ENCODE assay signal across 19 cellular contexts in genomic region chr5:32581010-32581785, GRCh38. TPM values are rescaled to one million over a fixed set of nuclear protein-coding genes. Genes with fewer than 3 reads are reported as not detected.
DNase-seq lines count a peak whose midpoint lies in the region; ATAC-seq and TF ChIP-seq lines count a peak whose summit lies in the region.
"Had no signal": no experiment of that assay in that cellular context is flagged by ENCODE, and none has a peak within 500 bp of the region (broad histone marks: within the 10 kb centered on the region; RNA-seq: fewer than 3 reads in every experiment).

No MANE protein-coding gene starts in this region.

- H3K36me3 Mint-ChIP-seq in activated CD4-positive, alpha-beta memory T cell treated with anti-CD3 and anti-CD28 coated beads, Interleukin-2, amount 10 ng/mL, durations not matched to agents 7 days and 5 days (ENCODE audit: low read depth): peaks cover 27% of the 10 kb centered on the region
- peaks cover 10% of the 10 kb centered on the region for H3K36me3 Mint-ChIP-seq in activated CD4-positive, alpha-beta memory T cell treated with anti-CD3 and anti-CD28 coated beads for 36 hours
- peaks cover 20% of the 10 kb centered on the region for H3K36me3 Mint-ChIP-seq in dendritic cell treated with granulocyte-macrophage colony-stimulating factor and Interleukin-4, amounts not matched to agents 40 ng/mL and 50 ng/mL, for 4 days (ENCODE audit: low read depth)

- H3K9me3 ChIP-seq in MM.1S (replicated peaks; ENCODE audit: insufficient read depth, low read length): no peaks in the 10 kb centered on the region
- no peaks in the 10 kb centered on the region for H3K9me3 ChIP-seq in spleen
- H3K9me3 ChIP-seq: gastrocnemius medialis, left lung, upper lobe of right lung had no signal

- intact Hi-C loops in activated CD4-positive, alpha-beta memory T cell treated with anti-CD3 and anti-CD28 coated beads for 36 hours (cut with micrococcal nuclease): loop anchor here (5.0 kb wide), 1 partner anchor 861 kb away; the partner anchor contains the start of gene TARS1
- intact Hi-C loops in dendritic cell treated with granulocyte-macrophage colony-stimulating factor and Interleukin-4, amounts not matched to agents 40 ng/mL and 50 ng/mL, for 4 days (cut with micrococcal nuclease): no loop called here
- intact Hi-C loops in spleen (cut with DNase I; ENCODE audit: low total_unique reads): loop anchor here (5.0 kb wide), 1 partner anchor 49 kb away; no protein-coding TSS in a partner anchor

- H3K4me1 ChIP-seq in MM.1S (ENCODE audit: low read length) (peaks cover 62% of the 10 kb centered on the region), spleen (peaks cover 26 to 52% (median 49%) of the 10 kb centered on the region in 6 donors)
- H3K4me1 ChIP-seq: parathyroid adenoma had no signal

- peak overlapping the region; percentile 94; the same call in 1 of the 2 replicates for H3K27ac ChIP-seq in MM.1S (ENCODE audit: low read length)
- H3K27ac ChIP-seq in spleen: peak overlapping the region in 3 of 8 donors; percentile 55 to 100 (median 82)
- H3K27ac ChIP-seq: gastrocnemius medialis, parathyroid adenoma, upper lobe of right lung, VCaP had no signal

- no peak overlapping the region for H2AFZ ChIP-seq in MM.1S (ENCODE audit: low read length)
- H2AFZ ChIP-seq: parathyroid adenoma had no signal

- no peaks in the 10 kb centered on the region for H3K9me3 Mint-ChIP-seq in activated CD4-positive, alpha-beta memory T cell treated with anti-CD3 and anti-CD28 coated beads, Interleukin-2, amount 10 ng/mL, durations not matched to agents 7 days and 5 days
- H3K9me3 Mint-ChIP-seq in activated CD4-positive, alpha-beta memory T cell treated with anti-CD3 and anti-CD28 coated beads for 36 hours: no peaks in the 10 kb centered on the region
- peaks cover 14% of the 10 kb centered on the region for H3K9me3 Mint-ChIP-seq in dendritic cell treated with granulocyte-macrophage colony-stimulating factor and Interleukin-4, amounts not matched to agents 40 ng/mL and 50 ng/mL, for 4 days
- H3K9me3 Mint-ChIP-seq: stimulated activated naive CD8-positive, alpha-beta T cell treated with anti-CD3 and anti-CD28 coated beads, Interleukin-15, amount 100 ng/mL, for 72 hours had no signal

- peaks cover 51% of the 10 kb centered on the region for H3F3A ChIP-seq in MM.1S (ENCODE audit: insufficient read depth, low read length)

- H3K4me3 ChIP-seq in MM.1S (ENCODE audit: low read length) (no peak overlapping the region), spleen (no peak overlapping the region)
- H3K4me3 ChIP-seq: gastrocnemius medialis, left lung, MG63, upper lobe of right lung had no signal

- H3K4me3 Mint-ChIP-seq in activated CD4-positive, alpha-beta memory T cell treated with anti-CD3 and anti-CD28 coated beads, Interleukin-2, amount 10 ng/mL, durations not matched to agents 7 days and 5 days: no peak overlapping the region
- no peak overlapping the region for H3K4me3 Mint-ChIP-seq in activated CD4-positive, alpha-beta memory T cell treated with anti-CD3 and anti-CD28 coated beads for 36 hours
- H3K4me3 Mint-ChIP-seq in dendritic cell treated with granulocyte-macrophage colony-stimulating factor and Interleukin-4, amounts not matched to agents 40 ng/mL and 50 ng/mL, for 4 days: no peak overlapping the region
- H3K4me3 Mint-ChIP-seq: stimulated activated naive CD8-positive, alpha-beta T cell treated with anti-CD3 and anti-CD28 coated beads, Interleukin-15, amount 100 ng/mL, for 72 hours had no signal

- CTCF ChIA-PET in activated CD4-positive, alpha-beta memory T cell treated with anti-CD3 and anti-CD28 coated beads, Interleukin-2, amount 10 ng/mL, durations not matched to agents 7 days and 5 days (lab: Charles Lee): interaction anchor here (1.0 to 2.2 kb wide), 2 partner anchors 9 to 50 kb away, joined by 3 to 6 read pairs; no protein-coding TSS in a partner anchor
- CTCF ChIA-PET in activated CD4-positive, alpha-beta memory T cell treated with anti-CD3 and anti-CD28 coated beads for 36 hours (lab: Charles Lee): no interaction called here

- ATAC-seq in GM18868 (IDR thresholded peaks at IDR 0.05; ENCODE audit: unreplicated experiment): no peak
- ATAC-seq in HG03460 (IDR thresholded peaks at IDR 0.05; ENCODE audit: unreplicated experiment): no peak
- ATAC-seq: gastrocnemius medialis; left lung; SK-N-SH treated with all-trans-retinoic acid at 6 μM for 48 hours; stimulated activated naive CD8-positive, alpha-beta T cell treated with anti-CD3 and anti-CD28 coated beads, Interleukin-15, amount 100 ng/mL, for 72 hours; upper lobe of right lung had no signal

- H3K4me1 Mint-ChIP-seq in activated CD4-positive, alpha-beta memory T cell treated with anti-CD3 and anti-CD28 coated beads, Interleukin-2, amount 10 ng/mL, durations not matched to agents 7 days and 5 days: peaks cover 60% of the 10 kb centered on the region
- peaks cover 33% of the 10 kb centered on the region for H3K4me1 Mint-ChIP-seq in activated CD4-positive, alpha-beta memory T cell treated with anti-CD3 and anti-CD28 coated beads for 36 hours (ENCODE audit: low read depth)
- peaks cover 56% of the 10 kb centered on the region for H3K4me1 Mint-ChIP-seq in dendritic cell treated with granulocyte-macrophage colony-stimulating factor and Interleukin-4, amounts not matched to agents 40 ng/mL and 50 ng/mL, for 4 days (ENCODE audit: low read depth)

- POLR2A ChIA-PET in activated CD4-positive, alpha-beta memory T cell treated with anti-CD3 and anti-CD28 coated beads, Interleukin-2, amount 10 ng/mL, durations not matched to agents 7 days and 5 days (lab: Charles Lee): interaction anchor here (7.3 kb wide), 1 partner anchor 46 kb away, joined by 210 read pairs; no protein-coding TSS in a partner anchor
- POLR2A ChIA-PET in activated CD4-positive, alpha-beta memory T cell treated with anti-CD3 and anti-CD28 coated beads for 36 hours (lab: Charles Lee): no interaction called here

- TF ChIP-seq CTCF in MM.1S (IDR thresholded peaks at IDR 0.05; ENCODE audit: low read length): no peak
- no peak for TF ChIP-seq CTCF in spleen (IDR thresholded peaks at IDR 0.05 in 8 of 11, conservative IDR thresholded peaks at IDR 0.05 in 3 of 11)

- 74 to 80% (median 76%) methylated on average over 12 of the region's 12 CpGs for WGBS in spleen, 5 donors

- no peak for DNase-seq in activated CD4-positive, alpha-beta memory T cell treated with anti-CD3 and anti-CD28 coated beads, Interleukin-2, amount 10 ng/mL, durations not matched to agents 7 days and 5 days
- DNase-seq in activated CD4-positive, alpha-beta memory T cell treated with anti-CD3 and anti-CD28 coated beads for 36 hours: no peak
- DNase-seq in MM.1S (no peak), spleen (peak; percentile 78), DMS53 treated with DMSO at 0.1 percent for 48 hours (lab: John Stamatoyannopoulos, UW; ENCODE audit: unreplicated experiment) (no peak)
- DNase-seq: activated naive CD4-positive, alpha-beta T cell; aorta; gastrocnemius medialis; left lung; MG63; NCI-H187 treated with DMSO at 0.1 percent for 48 hours; stimulated activated naive CD8-positive, alpha-beta T cell treated with anti-CD3 and anti-CD28 coated beads, Interleukin-15, amount 100 ng/mL, for 72 hours; upper lobe of right lung had no signal

- H3K27me3 ChIP-seq in MM.1S (replicated peaks; ENCODE audit: insufficient read depth, low read length) (no peaks in the 10 kb centered on the region), spleen (replicated peaks in 1 of 7) (no peaks in the 10 kb centered on the region)
- H3K27me3 ChIP-seq: gastrocnemius medialis, left lung, upper lobe of right lung had no signal

- TF ChIP-seq POLR2A in spleen (IDR thresholded peaks at IDR 0.05): no peak

- H3K36me3 ChIP-seq in MM.1S (replicated peaks; ENCODE audit: insufficient read depth, low read length) (no peaks in the 10 kb centered on the region), spleen (no peaks in the 10 kb centered on the region)
- H3K36me3 ChIP-seq: gastrocnemius medialis, left lung, upper lobe of right lung had no signal

- peak overlapping the region; percentile 10; the same call in 1 of the 2 replicates for H3K9ac ChIP-seq in MM.1S (ENCODE audit: low read length)
- H3K9ac ChIP-seq: parathyroid adenoma had no signal

- H3K9me2 ChIP-seq in MM.1S (replicated peaks; ENCODE audit: insufficient read depth, low read length): no peaks in the 10 kb centered on the region

- peaks cover 34% of the 10 kb centered on the region for H3K79me2 ChIP-seq in MM.1S (ENCODE audit: low read length)

- H3K27me3 Mint-ChIP-seq in activated CD4-positive, alpha-beta memory T cell treated with anti-CD3 and anti-CD28 coated beads, Interleukin-2, amount 10 ng/mL, durations not matched to agents 7 days and 5 days: no peaks in the 10 kb centered on the region
- H3K27me3 Mint-ChIP-seq in activated CD4-positive, alpha-beta memory T cell treated with anti-CD3 and anti-CD28 coated beads for 36 hours: no peaks in the 10 kb centered on the region
- no peaks in the 10 kb centered on the region for H3K27me3 Mint-ChIP-seq in dendritic cell treated with granulocyte-macrophage colony-stimulating factor and Interleukin-4, amounts not matched to agents 40 ng/mL and 50 ng/mL, for 4 days

- no peaks in the 10 kb centered on the region for H4K20me1 ChIP-seq in MM.1S (ENCODE audit: insufficient read depth, low read length)

- H3K4me2 ChIP-seq in MM.1S (ENCODE audit: low read depth, low read length): peak overlapping the region; percentile 22; the same call in 1 of the 2 replicates

- peak overlapping the region; percentile 63 for H3K27ac Mint-ChIP-seq in activated CD4-positive, alpha-beta memory T cell treated with anti-CD3 and anti-CD28 coated beads, Interleukin-2, amount 10 ng/mL, durations not matched to agents 7 days and 5 days
- no peak overlapping the region for H3K27ac Mint-ChIP-seq in activated CD4-positive, alpha-beta memory T cell treated with anti-CD3 and anti-CD28 coated beads for 36 hours
- H3K27ac Mint-ChIP-seq in dendritic cell treated with granulocyte-macrophage colony-stimulating factor and Interleukin-4, amounts not matched to agents 40 ng/mL and 50 ng/mL, for 4 days: peak overlapping the region; percentile 93

RNA-seq across cellular contexts. Expression of gene SUB1, which starts 4.2 kb away (rescaled TPM):
- 100 to 1,000 TPM; 603 to 618 TPM for total RNA-seq in activated CD4-positive, alpha-beta memory T cell treated with anti-CD3 and anti-CD28 coated beads, Interleukin-2, amount 10 ng/mL, durations not matched to agents 7 days and 5 days
- total RNA-seq in activated CD4-positive, alpha-beta memory T cell treated with anti-CD3 and anti-CD28 coated beads for 36 hours: 100 to 1,000 TPM; 528 to 531 TPM
- 100 to 1,000 TPM; 166 to 262 (median 199) TPM for total RNA-seq in spleen
- polyA plus RNA-seq in spleen: 100 to 1,000 TPM; 157 to 252 (median 231) TPM
